Comparison of ENCODE assay signal across 9 cellular contexts in genomic region chr14:73582110-73582974, GRCh38. TPM values are rescaled to one million over a fixed set of nuclear protein-coding genes. Genes with fewer than 3 reads are reported as not detected.
"Had no signal": no experiment of that assay in that cellular context is flagged by ENCODE, and none has a peak within 500 bp of the region (broad histone marks: within the 10 kb centered on the region; RNA-seq: fewer than 3 reads in every experiment).

No MANE protein-coding gene starts in this region.

RNA-seq across cellular contexts. Expression of gene HEATR4, which starts 23.6 kb away (rescaled TPM):
- total RNA-seq: activated CD4-positive, alpha-beta memory T cell treated with anti-CD3 and anti-CD28 coated beads, Interleukin-2, amount 10 ng/mL, durations not matched to agents 7 days and 5 days; activated CD4-positive, alpha-beta T cell treated with anti-CD3 and anti-CD28 coated beads, Interleukin-2, amount 10 ng/mL, durations not matched to agents 7 days and 5 days; activated naive CD8-positive, alpha-beta T cell treated with anti-CD3 and anti-CD28 coated beads, Interleukin-2, amount 10 ng/mL, durations not matched to agents 7 days and 5 days; natural killer cell treated with Interleukin-12 subunit alpha and Interleukin-12 subunit beta and Interleukin-15 and Interleukin-18, amount 100 ng/mL, for 72 hours had no signal

RNA-seq across cellular contexts. Expression of gene ACOT6, which starts 30.0 kb away (rescaled TPM):
- total RNA-seq: activated CD4-positive, alpha-beta memory T cell treated with anti-CD3 and anti-CD28 coated beads, Interleukin-2, amount 10 ng/mL, durations not matched to agents 7 days and 5 days; activated CD4-positive, alpha-beta T cell treated with anti-CD3 and anti-CD28 coated beads, Interleukin-2, amount 10 ng/mL, durations not matched to agents 7 days and 5 days; activated naive CD8-positive, alpha-beta T cell treated with anti-CD3 and anti-CD28 coated beads, Interleukin-2, amount 10 ng/mL, durations not matched to agents 7 days and 5 days; chondrocyte; gastrocnemius medialis; mononuclear cell; natural killer cell treated with Interleukin-12 subunit alpha and Interleukin-12 subunit beta and Interleukin-15 and Interleukin-18, amount 100 ng/mL, for 72 hours; pulmonary artery endothelial cell; right atrium auricular region had no signal
